Comparison of ENCODE assay signal across 8 cellular contexts in the genomic region with DNA sequence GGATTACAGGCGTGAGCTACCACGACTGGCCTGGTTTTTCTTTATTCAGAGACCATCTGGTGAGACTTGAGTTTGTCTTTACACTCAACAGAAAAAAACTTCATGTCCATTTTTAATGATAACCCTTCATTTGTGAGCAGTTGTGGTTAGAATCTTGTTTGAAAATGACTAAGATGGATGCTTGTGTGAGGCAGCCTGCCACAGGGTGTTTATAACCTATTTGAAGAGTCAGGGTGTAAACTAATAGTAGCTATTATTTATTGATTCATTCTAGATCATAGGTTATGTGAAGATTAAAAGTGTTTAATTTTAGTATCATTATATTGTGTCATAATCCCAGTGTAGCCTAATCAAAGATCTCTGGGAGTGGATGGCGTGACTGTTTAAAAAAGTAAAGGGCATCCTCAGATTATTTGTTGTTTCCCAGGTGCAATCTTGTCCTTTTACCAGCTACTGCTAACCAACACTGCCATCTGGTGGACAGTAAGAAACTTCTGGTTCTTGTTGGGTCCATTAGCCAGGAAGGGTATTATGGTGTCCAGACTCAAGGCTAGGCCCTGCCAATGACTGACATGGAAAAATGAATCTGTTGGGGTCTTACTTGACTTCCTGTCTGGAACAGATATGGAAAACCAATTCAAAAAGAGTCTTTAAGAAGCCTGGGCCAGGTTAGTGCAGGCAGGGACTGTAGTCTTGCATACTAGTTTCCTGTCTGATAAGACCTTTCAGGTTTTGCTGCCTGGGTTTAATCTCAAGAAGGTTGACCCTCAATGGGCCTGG. TPM values are rescaled to one million over a fixed set of nuclear protein-coding genes. Genes with fewer than 3 reads are reported as not detected.
A peak's percentile ranks its signal among the peaks of the same experiment; 100 is the strongest.
DNase-seq lines count a peak whose midpoint lies in the region; ATAC-seq and TF ChIP-seq lines count a peak whose summit lies in the region.

No MANE protein-coding gene starts in this region.

- H3K9me3 Mint-ChIP-seq in natural killer cell treated with Interleukin-12 subunit alpha and Interleukin-12 subunit beta and Interleukin-15 and Interleukin-18, amount 100 ng/mL, for 72 hours = no peaks in the 10 kb centered on the region

- intact Hi-C loops in esophagus squamous epithelium (cut with DNase I) = loop anchor here (10.0 kb wide), 1 partner anchor 563 kb away; no protein-coding TSS in a partner anchor

- H3K4me3 Mint-ChIP-seq in natural killer cell treated with Interleukin-12 subunit alpha and Interleukin-12 subunit beta and Interleukin-15 and Interleukin-18, amount 100 ng/mL, for 72 hours = no peak overlapping the region

- no peak for TF ChIP-seq POLR2A in esophagus squamous epithelium (IDR thresholded peaks at IDR 0.05)

- H3K9me3 ChIP-seq in esophagus squamous epithelium = no peaks in the 10 kb centered on the region

- no peaks in the 10 kb centered on the region for H3K27me3 Mint-ChIP-seq in natural killer cell treated with Interleukin-12 subunit alpha and Interleukin-12 subunit beta and Interleukin-15 and Interleukin-18, amount 100 ng/mL, for 72 hours

- H3K4me1 ChIP-seq in esophagus squamous epithelium = peaks cover 0 to 4% (median 0%) of the 10 kb centered on the region in 3 donors

- peaks cover 0 to 27% (median 0%) of the 10 kb centered on the region in 3 donors for H3K36me3 ChIP-seq in esophagus squamous epithelium

- DNase-seq in DMS 273 treated with DMSO at 0.1 percent for 48 hours (lab: John Stamatoyannopoulos, UW) = peak; percentile 56
- DNase-seq in NCI-H510A (lab: John Stamatoyannopoulos, UW) = peak; percentile 45
- DNase-seq in activated CD4-positive, alpha-beta T cell treated with anti-CD3 and anti-CD28 coated beads, Interleukin-2, amount 50 U/mL, for 4 hours = peak; percentile 15 to 19
- no peak for DNase-seq in esophagus squamous epithelium (lab: John Stamatoyannopoulos, UW)
- DNase-seq in natural killer cell treated with Interleukin-12 subunit alpha and Interleukin-12 subunit beta and Interleukin-15 and Interleukin-18, amount 100 ng/mL, for 72 hours (ENCODE audit: low spot score) = no peak
- DNase-seq in occipital lobe (lab: John Stamatoyannopoulos, UW) = no peak

- no peaks in the 10 kb centered on the region for H3K27me3 ChIP-seq in esophagus squamous epithelium

- H3K4me1 Mint-ChIP-seq in natural killer cell treated with Interleukin-12 subunit alpha and Interleukin-12 subunit beta and Interleukin-15 and Interleukin-18, amount 100 ng/mL, for 72 hours (ENCODE audit: low read depth in 2 of 2) = peaks cover 18 to 25% of the 10 kb centered on the region in 2 donors

- peak; percentile 67 for ATAC-seq in GM19397 (IDR thresholded peaks at IDR 0.05; ENCODE audit: unreplicated experiment)
- ATAC-seq in HG03521 (IDR thresholded peaks at IDR 0.05; ENCODE audit: unreplicated experiment) = peak; percentile 43
- ATAC-seq in natural killer cell treated with Interleukin-12 subunit alpha and Interleukin-12 subunit beta and Interleukin-15 and Interleukin-18, amount 100 ng/mL, for 72 hours = peak; percentile 58 to 69

- H3K27ac Mint-ChIP-seq in natural killer cell treated with Interleukin-12 subunit alpha and Interleukin-12 subunit beta and Interleukin-15 and Interleukin-18, amount 100 ng/mL, for 72 hours = no peak overlapping the region

- H3K36me3 Mint-ChIP-seq in natural killer cell treated with Interleukin-12 subunit alpha and Interleukin-12 subunit beta and Interleukin-15 and Interleukin-18, amount 100 ng/mL, for 72 hours = peaks cover 8% of the 10 kb centered on the region

- no peak overlapping the region for H3K27ac ChIP-seq in esophagus squamous epithelium

- H3K4me3 ChIP-seq in esophagus squamous epithelium = no peak overlapping the region

- WGBS in esophagus squamous epithelium, 2 donors = 54 to 56% methylated on average over 3 of the region's 3 CpGs

- TF ChIP-seq CTCF in esophagus squamous epithelium (IDR thresholded peaks at IDR 0.05) = peak; percentile 71 to 79 (median 74)

RNA-seq across cellular contexts. Expression of gene NRBF2, which starts 24.9 kb away (rescaled TPM):
- total RNA-seq in esophagus squamous epithelium (10 to 100 TPM; 12.2 to 16.6 (median 14.7) TPM), occipital lobe (15.9 TPM)
- total RNA-seq in natural killer cell treated with Interleukin-12 subunit alpha and Interleukin-12 subunit beta and Interleukin-15 and Interleukin-18, amount 100 ng/mL, for 72 hours = 10 to 100 TPM; 20.7 to 32.8 TPM

Comparison
In these comparisons a context has a peak if more than half of its experiments do, and no peak if none do; other contexts are left out.
1. DNase-seq: peak in DMS 273 treated with DMSO at 0.1 percent for 48 hours (single experiment), NCI-H510A (single experiment) and activated CD4-positive, alpha-beta T cell treated with anti-CD3 and anti-CD28 coated beads, Interleukin-2, amount 50 U/mL, for 4 hours (2 of 2); none in esophagus squamous epithelium (single experiment), natural killer cell treated with Interleukin-12 subunit alpha and Interleukin-12 subunit beta and Interleukin-15 and Interleukin-18, amount 100 ng/mL, for 72 hours (single experiment) and occipital lobe (single experiment).
2. Peak in every context shown above with its lines, with median percentiles within 50 percentile points of each other: ATAC-seq.